In genomic region chr12:11746940-11747716, GRCh38 we compare ENCODE assay signal across 19 cellular contexts.
DNase-seq lines count a peak whose midpoint lies in the region; ATAC-seq and TF ChIP-seq lines count a peak whose summit lies in the region.
"Had no signal": no experiment of that assay in that cellular context is flagged by ENCODE, and none has a peak within 500 bp of the region (broad histone marks: within the 10 kb centered on the region; RNA-seq: fewer than 3 reads in every experiment).

No MANE protein-coding gene starts in this region.

- H3K36me3 Mint-ChIP-seq in IgD-negative memory B cell (peaks cover 5% of the 10 kb centered on the region), endothelial cell (ENCODE audit: low read depth, unreplicated experiment) (peaks cover 30% of the 10 kb centered on the region)

- peak overlapping the region; percentile 71 to 96 (median 77) for H3K27ac Mint-ChIP-seq in IgD-negative memory B cell
- peak overlapping the region; percentile 15 for H3K27ac Mint-ChIP-seq in endothelial cell (ENCODE audit: unreplicated experiment)
- H3K27ac Mint-ChIP-seq: activated CD4-positive, alpha-beta T cell treated with anti-CD3 and anti-CD28 coated beads for 36 hours; activated naive CD4-positive, alpha-beta T cell treated with anti-CD3 and anti-CD28 coated beads for 36 hours had no signal

- no peaks in the 10 kb centered on the region for H3K27me3 Mint-ChIP-seq in IgD-negative memory B cell
- peaks cover 4% of the 10 kb centered on the region for H3K27me3 Mint-ChIP-seq in endothelial cell (ENCODE audit: unreplicated experiment)
- H3K27me3 Mint-ChIP-seq: activated CD4-positive, alpha-beta T cell treated with anti-CD3 and anti-CD28 coated beads for 36 hours had no signal

- peaks cover 0 to 8% (median 0%) of the 10 kb centered on the region in 11 experiments; a peak in 2 of 22 replicates for H3K9me3 ChIP-seq in BLaER1 treated with 17β-estradiol and CSF1 and Interleukin-3, amounts not matched to agents 10 nM and 100 nM (replicated peaks in 1 of 11)
- H3K9me3 ChIP-seq: Caco-2, right lobe of liver, uterus had no signal

- intact Hi-C loops in posterior cingulate gyrus (cut with DNase I): no loop called here

- H3K9me3 Mint-ChIP-seq in IgD-negative memory B cell: no peaks in the 10 kb centered on the region
- no peaks in the 10 kb centered on the region for H3K9me3 Mint-ChIP-seq in endothelial cell (ENCODE audit: unreplicated experiment)
- H3K9me3 Mint-ChIP-seq: activated naive CD4-positive, alpha-beta T cell treated with anti-CD3 and anti-CD28 coated beads for 36 hours had no signal

- H3K9ac ChIP-seq in BLaER1 treated with 17β-estradiol and CSF1 and Interleukin-3, amounts not matched to agents 10 nM and 100 nM: peak overlapping the region in 4 of 11 experiments; percentile 40 to 89 (median 70); a peak in 5 of 22 replicates

- no peak for TF ChIP-seq CTCF in endothelial cell (IDR thresholded peaks at IDR 0.05; ENCODE audit: unreplicated experiment)

- H3K27me3 ChIP-seq in BLaER1 treated with 17β-estradiol and CSF1 and Interleukin-3, amounts not matched to agents 10 nM and 100 nM: no peaks in the 10 kb centered on the region
- H3K27me3 ChIP-seq: right lobe of liver, uterus had no signal

- peaks cover 60 to 80% (median 71%) of the 10 kb centered on the region in 3 donors for H3K4me1 Mint-ChIP-seq in IgD-negative memory B cell
- H3K4me1 Mint-ChIP-seq in endothelial cell (ENCODE audit: unreplicated experiment): peaks cover 77% of the 10 kb centered on the region

- DNase-seq in endothelial cell (ENCODE audit: low spot score) (no peak), DMS53 treated with DMSO at 0.1 percent for 48 hours (lab: John Stamatoyannopoulos, UW; ENCODE audit: unreplicated experiment) (no peak), posterior cingulate gyrus (no peak), NCI-H1417 (lab: John Stamatoyannopoulos, UW) (no peak)
- DNase-seq: activated CD4-positive, alpha-beta T cell treated with anti-CD3 and anti-CD28 coated beads for 36 hours; activated naive CD4-positive, alpha-beta T cell treated with anti-CD3 and anti-CD28 coated beads for 36 hours; Caco-2; erythroblast; left ventricle myocardium superior; NCI-H1930; NCI-H510A treated with DMSO at 0.1 percent for 48 hours; right lobe of liver; stimulated activated CD4-positive, alpha-beta T cell treated with anti-CD3 and anti-CD28 coated beads, Interleukin-1b, Interleukin-23, amount 100 ng/mL, for 48 hours; uterus had no signal

- H3K27ac ChIP-seq in BLaER1 treated with 17β-estradiol and CSF1 and Interleukin-3, amounts not matched to agents 10 nM and 100 nM: peak overlapping the region; percentile 19 to 99 (median 98); a peak in 21 of 22 replicates
- H3K27ac ChIP-seq: right lobe of liver, uterus had no signal

- H3K4me2 ChIP-seq in BLaER1 treated with 17β-estradiol and CSF1 and Interleukin-3, amounts not matched to agents 10 nM and 100 nM: peak overlapping the region; percentile 11 to 96 (median 91); a peak in 20 of 22 replicates

- H3K4me1 ChIP-seq in BLaER1 treated with 17β-estradiol and CSF1 and Interleukin-3, amounts not matched to agents 10 nM and 100 nM: peaks cover 81 to 98% (median 94%) of the 10 kb centered on the region in 10 experiments
- H3K4me1 ChIP-seq: Caco-2, right lobe of liver, uterus had no signal

- H4K20me1 ChIP-seq in BLaER1 treated with 17β-estradiol and CSF1 and Interleukin-3, amounts not matched to agents 10 nM and 100 nM: peaks cover 0 to 44% (median 0%) of the 10 kb centered on the region in 11 experiments; a peak in 4 of 22 replicates

- H3K4me3 Mint-ChIP-seq in IgD-negative memory B cell (peak overlapping the region in 3 of 4 donors; percentile 33 to 48 (median 38)), endothelial cell (ENCODE audit: unreplicated experiment) (peak overlapping the region; percentile 10)
- H3K4me3 Mint-ChIP-seq: activated CD4-positive, alpha-beta T cell treated with anti-CD3 and anti-CD28 coated beads for 36 hours; activated naive CD4-positive, alpha-beta T cell treated with anti-CD3 and anti-CD28 coated beads for 36 hours had no signal

- peaks cover 11 to 67% (median 27%) of the 10 kb centered on the region in 11 experiments; a peak in 16 of 22 replicates for H3K36me3 ChIP-seq in BLaER1 treated with 17β-estradiol and CSF1 and Interleukin-3, amounts not matched to agents 10 nM and 100 nM
- H3K36me3 ChIP-seq: right lobe of liver, uterus had no signal

- peak; percentile 33 for ATAC-seq in GM19023 (IDR thresholded peaks at IDR 0.05; ENCODE audit: unreplicated experiment)
- ATAC-seq in HG03378 (IDR thresholded peaks at IDR 0.05; ENCODE audit: unreplicated experiment): no peak
- ATAC-seq: left ventricle myocardium superior, SK-N-SH treated with all-trans-retinoic acid at 6 μM for 48 hours had no signal

- H3K4me3 ChIP-seq in BLaER1 treated with 17β-estradiol and CSF1 and Interleukin-3, amounts not matched to agents 10 nM and 100 nM: no peak overlapping the region
- H3K4me3 ChIP-seq: right lobe of liver, uterus had no signal
